26 cellular contexts compared by ENCODE assay signal in the genomic region with DNA sequence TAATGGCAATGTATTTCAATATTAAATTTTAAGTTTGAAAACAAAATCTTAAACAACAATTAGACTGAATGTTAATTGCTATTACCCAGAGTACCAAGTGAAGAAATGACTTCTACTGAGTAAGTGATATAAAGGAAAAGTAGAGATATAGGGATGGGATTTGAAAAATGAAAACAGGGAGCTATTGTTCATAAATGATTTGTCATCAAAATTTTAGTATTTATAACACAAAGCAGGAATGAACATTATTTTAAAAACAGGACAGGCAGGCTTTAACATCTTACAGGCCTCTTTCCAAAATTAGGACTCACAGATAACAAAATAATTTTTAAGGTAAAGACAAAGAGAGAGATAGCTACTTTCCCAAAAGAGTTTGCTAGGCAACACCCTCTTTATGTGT. TPM values are rescaled to one million over a fixed set of nuclear protein-coding genes. Genes with fewer than 3 reads are reported as not detected.
DNase-seq lines count a peak whose midpoint lies in the region; ATAC-seq and TF ChIP-seq lines count a peak whose summit lies in the region.
"Had no signal": no experiment of that assay in that cellular context is flagged by ENCODE, and none has a peak within 500 bp of the region (broad histone marks: within the 10 kb centered on the region; RNA-seq: fewer than 3 reads in every experiment).

No MANE protein-coding gene starts in this region.

- H2AK9ac ChIP-seq in IMR-90 (replicated peaks; ENCODE audit: low read depth, low read length, poor library complexity) = no peak overlapping the region

- H3K27me3 ChIP-seq in heart left ventricle = no peaks in the 10 kb centered on the region
- no peaks in the 10 kb centered on the region for H3K27me3 ChIP-seq in IMR-90 (ENCODE audit: control insufficient read depth, insufficient read depth, low read length)
- no peaks in the 10 kb centered on the region for H3K27me3 ChIP-seq in endodermal cell (ENCODE audit: control insufficient read depth, insufficient read depth, low read length, poor library complexity, severe bottlenecking)
- no peaks in the 10 kb centered on the region for H3K27me3 ChIP-seq in neural cell (ENCODE audit: insufficient read depth, low read depth, low read length)
- H3K27me3 ChIP-seq in upper lobe of right lung = no peaks in the 10 kb centered on the region

- no peak overlapping the region for H2BK120ac ChIP-seq in IMR-90 (ENCODE audit: low read depth, low read length)

- in situ Hi-C loops in IMR-90 (cut with MboI; ENCODE audit: low sequenced_read_pairs) = no loop called here

- POLR2A ChIA-PET in IMR-90 (lab: Charles Lee; ENCODE audit: unreplicated experiment) = no interaction called here
- POLR2A ChIA-PET in HEK293T (lab: Yijun Ruan, JAX) = no interaction called here

- peaks cover 30 to 57% of the 10 kb centered on the region in 2 experiments for H3K79me1 ChIP-seq in IMR-90 (ENCODE audit: low read depth in 1 of 2, low read length in 2 of 2)

- BruUV-seq in IMR-90 (replicated peaks; lab: Mats Ljungman, UMichigan) = no TSS peak

- H4K91ac ChIP-seq in IMR-90 (ENCODE audit: insufficient read depth, low read depth, low read length) = no peak overlapping the region

- H2AK5ac ChIP-seq in IMR-90 (ENCODE audit: low read depth, low read length) = no peak overlapping the region

- no peaks in the 10 kb centered on the region for H3K9me3 Mint-ChIP-seq in endodermal cell
- H3K9me3 Mint-ChIP-seq: CD8-positive, alpha-beta T cell; GM23338 had no signal

- H3K9me3 ChIP-seq in heart left ventricle (no peaks in the 10 kb centered on the region), IMR-90 (ENCODE audit: control insufficient read depth, insufficient read depth, low read length) (no peaks in the 10 kb centered on the region), endodermal cell (ENCODE audit: control insufficient read depth, low read length) (no peaks in the 10 kb centered on the region), neural cell (ENCODE audit: low read length) (no peaks in the 10 kb centered on the region), upper lobe of right lung (no peaks in the 10 kb centered on the region)
- H3K9me3 ChIP-seq: HAP-1 had no signal

- dilution Hi-C loops in IMR-90 (cut with HindIII; ENCODE audit: low sequenced_read_pairs, unreplicated experiment) = no loop called here

- no peak overlapping the region for H3K4me3 Mint-ChIP-seq in endodermal cell
- H3K4me3 Mint-ChIP-seq: CD8-positive, alpha-beta T cell; GM23338 had no signal

- H3K4me3 ChIP-seq in heart left ventricle = peak overlapping the region in 6 of 12 donors; percentile 81 to 99 (median 84)
- H3K4me3 ChIP-seq in IMR-90 (ENCODE audit: insufficient read depth, low read depth, low read length) = no peak overlapping the region
- peak overlapping the region; percentile 46 for H3K4me3 ChIP-seq in endodermal cell (ENCODE audit: low read length)
- peak overlapping the region; percentile 43 for H3K4me3 ChIP-seq in neural cell (ENCODE audit: low read length)
- H3K4me3 ChIP-seq in upper lobe of right lung = no peak overlapping the region
- H3K4me3 ChIP-seq: GM12878, GM23338, HAP-1, PC-9 had no signal

- peak overlapping the region in 10 of 12 donors; percentile 3 to 93 (median 59) for H3K27ac ChIP-seq in heart left ventricle
- H3K27ac ChIP-seq in IMR-90 (ENCODE audit: insufficient read depth, low read length) = no peak overlapping the region
- no peak overlapping the region for H3K27ac ChIP-seq in endodermal cell (ENCODE audit: low read depth, low read length)
- no peak overlapping the region for H3K27ac ChIP-seq in neural cell (ENCODE audit: low read length)
- H3K27ac ChIP-seq in upper lobe of right lung = no peak overlapping the region
- H3K27ac ChIP-seq: PC-9 had no signal

- H3K36me3 Mint-ChIP-seq in endodermal cell (ENCODE audit: low read depth) = peaks cover 11% of the 10 kb centered on the region

- intact Hi-C loops in heart left ventricle (cut with DNase I) (loop anchor here in 4 of 10 donors (5.0 to 10.0 kb wide), 4 partner anchors 35 to 50 kb away; no protein-coding TSS in a partner anchor), Right ventricle myocardium inferior (cut with DNase I) (loop anchor here (5.0 kb wide), 1 partner anchor 40 kb away; no protein-coding TSS in a partner anchor), IMR-90 (cut with micrococcal nuclease) (no loop called here), upper lobe of right lung (cut with DNase I) (no loop called here)

- H4K20me1 ChIP-seq in IMR-90 (ENCODE audit: insufficient read depth, low read length) = peaks cover 20% of the 10 kb centered on the region
- no peaks in the 10 kb centered on the region for H4K20me1 ChIP-seq in neural cell (ENCODE audit: insufficient read depth)

- DNase-seq in heart left ventricle (no peak), Right ventricle myocardium inferior (ENCODE audit: missing footprints) (no peak), IMR-90 (no peak), endodermal cell (no peak), hippocampal formation (lab: John Stamatoyannopoulos, UW) (no peak), HEK293T (ENCODE audit: extremely low spot score) (no peak), upper lobe of right lung (no peak)
- DNase-seq: 8988T; AML-193; C1 segment of cervical spinal cord; CD8-positive, alpha-beta T cell; DND-41; Kasumi-1; MM.1S; NCI-H1048; NCI-H1417 treated with DMSO at 0.1 percent for 48 hours; NCI-H187; NCI-H2107; NCI-H69; PC-9; RPMI8226 had no signal

- H3K4me2 ChIP-seq in IMR-90 (ENCODE audit: low read depth, low read length) (no peak overlapping the region), neural cell (ENCODE audit: low read length) (no peak overlapping the region)
- H3K4me2 ChIP-seq: GM23338, PC-9 had no signal

- H3K27ac Mint-ChIP-seq in endodermal cell = no peak overlapping the region
- H3K27ac Mint-ChIP-seq: CD8-positive, alpha-beta T cell; GM23338 had no signal

- H3K27me3 Mint-ChIP-seq in endodermal cell (ENCODE audit: insufficient read depth) = no peaks in the 10 kb centered on the region

- H3K14ac ChIP-seq in IMR-90 (replicated peaks; ENCODE audit: low read depth, low read length) = no peak overlapping the region

- H2AFZ ChIP-seq in IMR-90 (replicated peaks; ENCODE audit: low read length, poor library complexity) = no peak overlapping the region
- no peak overlapping the region for H2AFZ ChIP-seq in neural cell (ENCODE audit: low read depth, low read length)
- H2AFZ ChIP-seq: GM23338, PC-9 had no signal

- no peak for TF ChIP-seq EP300 in neural cell (conservative IDR thresholded peaks at IDR 0.05; ENCODE audit: poor library complexity, severe bottlenecking)

- ATAC-seq in heart left ventricle (no peak), Right ventricle myocardium inferior (no peak), IMR-90 (ENCODE audit: low read depth) (no peak), upper lobe of right lung (no peak)
- ATAC-seq: CD8-positive, alpha-beta T cell; GM12878; GM23338; SK-N-SH treated with all-trans-retinoic acid at 6 μM for 48 hours had no signal

- peaks cover 16% of the 10 kb centered on the region for H3K4me1 Mint-ChIP-seq in endodermal cell

- H3K18ac ChIP-seq in IMR-90 (ENCODE audit: low read depth, low read length) = no peak overlapping the region

- no peaks in the 10 kb centered on the region for H3F3A ChIP-seq in neural cell (ENCODE audit: insufficient read depth, low read length, poor library complexity, severe bottlenecking)

- H3K4me1 ChIP-seq in heart left ventricle = peaks cover 0 to 44% (median 18%) of the 10 kb centered on the region in 12 donors
- peaks cover 8% of the 10 kb centered on the region for H3K4me1 ChIP-seq in IMR-90 (ENCODE audit: control insufficient read depth, insufficient read depth, low read length)
- no peaks in the 10 kb centered on the region for H3K4me1 ChIP-seq in endodermal cell (ENCODE audit: control insufficient read depth, insufficient read depth, low read length)
- H3K4me1 ChIP-seq in upper lobe of right lung = peaks cover 5% of the 10 kb centered on the region

- H2BK5ac ChIP-seq in IMR-90 (ENCODE audit: low read depth, low read length, poor library complexity, severe bottlenecking) = no peak overlapping the region

- CTCF ChIA-PET in IMR-90 (lab: Yijun Ruan, JAX) (no interaction called here), HEK293T (lab: Yijun Ruan, JAX) (no interaction called here)

- no peaks in the 10 kb centered on the region for H3K9me2 ChIP-seq in neural cell (ENCODE audit: insufficient read depth, low read length)

- H3K4ac ChIP-seq in IMR-90 (ENCODE audit: low read depth, low read length) = no peak overlapping the region

- peaks cover 13% of the 10 kb centered on the region for H3K9me1 ChIP-seq in IMR-90 (ENCODE audit: insufficient read depth, low read length)

- H3K36me3 ChIP-seq in heart left ventricle (peaks cover 0 to 4% (median 0%) of the 10 kb centered on the region in 9 donors), IMR-90 (ENCODE audit: control insufficient read depth, insufficient read depth, low read length) (no peaks in the 10 kb centered on the region; the same call in 1 of the 2 replicates), endodermal cell (ENCODE audit: control insufficient read depth, insufficient read depth, low read length) (peaks cover 10% of the 10 kb centered on the region), neural cell (ENCODE audit: insufficient read depth, low read length) (peaks cover 4% of the 10 kb centered on the region), upper lobe of right lung (no peaks in the 10 kb centered on the region)

- no peak overlapping the region for H2BK15ac ChIP-seq in IMR-90 (ENCODE audit: low read depth, low read length)

- TF ChIP-seq RAD21 in IMR-90 (IDR thresholded peaks at IDR 0.05; ENCODE audit: low read length) = no peak
- TF ChIP-seq RAD21 in neural cell (conservative IDR thresholded peaks at IDR 0.05) = no peak

- H2BK20ac ChIP-seq in IMR-90 (ENCODE audit: low read depth, low read length) = no peak overlapping the region

- TF ChIP-seq POLR2A in heart left ventricle (IDR thresholded peaks at IDR 0.05) = no peak
- TF ChIP-seq POLR2A in IMR-90 (IDR thresholded peaks at IDR 0.05; ENCODE audit: low read depth, low read length) = no peak

- no peak overlapping the region for H3K56ac ChIP-seq in IMR-90 (ENCODE audit: extremely low read depth, insufficient read depth, low read length)

- H3K79me2 ChIP-seq in neural cell (replicated peaks; ENCODE audit: insufficient read depth, low read length) = peaks cover 64% of the 10 kb centered on the region

- no peak overlapping the region for H4K8ac ChIP-seq in IMR-90 (ENCODE audit: low read depth in 2 of 2, low read length in 2 of 2)

- no peak overlapping the region for H4K5ac ChIP-seq in IMR-90 (ENCODE audit: low read depth, low read length)

- H3K9ac ChIP-seq in IMR-90 (ENCODE audit: low read depth, low read length) (no peak overlapping the region), endodermal cell (ENCODE audit: extremely low read depth, low read length, poor library complexity, severe bottlenecking) (no peak overlapping the region), neural cell (ENCODE audit: low read length) (no peak overlapping the region)

- TF ChIP-seq CTCF in heart left ventricle (IDR thresholded peaks at IDR 0.05) (no peak), IMR-90 (conservative IDR thresholded peaks at IDR 0.05; ENCODE audit: low read depth, low read length) (no peak), endodermal cell (conservative IDR thresholded peaks at IDR 0.05) (no peak), neural cell (IDR thresholded peaks at IDR 0.05; ENCODE audit: poor library complexity, severe bottlenecking) (no peak), upper lobe of right lung (IDR thresholded peaks at IDR 0.05) (no peak)

- H3K23ac ChIP-seq in IMR-90 (ENCODE audit: low read depth, low read length) = no peak overlapping the region

RNA-seq across cellular contexts. Expression of a gene that starts 3.9 kb away (rescaled TPM):
- total RNA-seq in heart left ventricle (100 to 1,000 TPM in 8 of 9 donors, 10 to 100 TPM in 1; 74.9 to 192 (median 153) TPM), Right ventricle myocardium inferior (117 TPM), IMR-90 (2012; rRNA removed) (29.4 and 29.7 TPM in 2 replicates), endodermal cell (10 to 100 TPM; 51.3 to 68.9 TPM), upper lobe of right lung (35.2 TPM)
- polyA plus RNA-seq in heart left ventricle (10 to 100 TPM; 18.4 to 42.2 TPM), IMR-90 (2012; rRNA removed) (9.0 and 10.2 TPM in 2 replicates), neural cell (22.6 and 23.4 TPM in 2 replicates)
- polyA plus RNA-seq in IMR-90 (2012; cell fraction: cytosol; rRNA removed) = 4.8 and 12.8 TPM in 2 replicates
- polyA plus RNA-seq in IMR-90 (2012; cell fraction: nucleus; rRNA removed; ENCODE audit: low replicate concordance) = 10.8 and 17.1 TPM in 2 replicates
- polyA plus RNA-seq in endodermal cell (2013, experiment 1 of 2) = 19.8 TPM
- 18.6 TPM for polyA plus RNA-seq in endodermal cell (2013, experiment 2 of 2)
- 146 and 158 TPM in 2 replicates for polyA minus RNA-seq in neural cell

Comparison
In these comparisons a context has a peak if more than half of its experiments do, and no peak if none do; other contexts are left out.
1. H3K27ac ChIP-seq: peak in heart left ventricle (10 of 12); none in IMR-90 (single experiment), endodermal cell (single experiment), neural cell (single experiment) and upper lobe of right lung (single experiment).
2. H3K4me3 ChIP-seq: peak in endodermal cell (single experiment) and neural cell (single experiment); none in IMR-90 (single experiment) and upper lobe of right lung (single experiment).